8 cellular contexts compared by ENCODE assay signal in genomic region chr20:3811421-3812258, GRCh38. TPM values are rescaled to one million over a fixed set of nuclear protein-coding genes. Genes with fewer than 3 reads are reported as not detected.
A peak's percentile ranks its signal among the peaks of the same experiment; 100 is the strongest.
DNase-seq lines count a peak whose midpoint lies in the region; FAIRE-seq and TF ChIP-seq lines count a peak whose summit lies in the region.

No MANE protein-coding gene starts in this region.

- WGBS in SK-N-SH (ENCODE audit: low lambda C conversion rate): 7% methylated on average over 13 of the region's 20 CpGs
- 24 to 29% methylated on average over 20 of the region's 20 CpGs for WGBS in testis, 2 donors

- FAIRE-seq in frontal cortex (lab: Jason Lieb, UNC): no peak

- no peaks in the 10 kb centered on the region for H3K27me3 ChIP-seq in CD4-positive, alpha-beta memory T cell (ENCODE audit: insufficient read depth, low read length)
- H3K27me3 ChIP-seq in SK-N-SH (ENCODE audit: insufficient read depth) (no peaks in the 10 kb centered on the region), parathyroid adenoma (ENCODE audit: control insufficient read depth, insufficient read depth, low read length) (no peaks in the 10 kb centered on the region), testis (no peaks in the 10 kb centered on the region)

- peak overlapping the region; percentile 97 to 100 (median 99) for H3K27ac Mint-ChIP-seq in CD4-positive, alpha-beta memory T cell

- no peak for TF ChIP-seq RAD21 in SK-N-SH (IDR thresholded peaks at IDR 0.05; ENCODE audit: low read length)

- peak; percentile 92 to 97 (median 94) for DNase-seq in CD4-positive, alpha-beta memory T cell
- DNase-seq in Kasumi-1 (lab: John Stamatoyannopoulos, UW): peak; percentile 81 to 86
- DNase-seq in SK-N-SH: peak; percentile 93
- peak; percentile 96 for DNase-seq in activated naive CD4-positive, alpha-beta T cell treated with anti-CD3 and anti-CD28 coated beads, Interleukin-2, amount 50 U/mL, for 16 hours
- peak; percentile 77 to 93 for DNase-seq in frontal cortex (ENCODE audit: low spot score in 2 of 2)
- peak; percentile 97 for DNase-seq in testis
- no peak for DNase-seq in germinal center (ENCODE audit: low spot score)

- no peaks in the 10 kb centered on the region for H3K36me3 ChIP-seq in CD4-positive, alpha-beta memory T cell (ENCODE audit: insufficient read depth, low read length)
- H3K36me3 ChIP-seq in SK-N-SH (replicated peaks in 1 of 2; ENCODE audit: control insufficient read depth in 1 of 2, insufficient read depth in 2 of 2, low read length in 1 of 2) (no peaks in the 10 kb centered on the region), parathyroid adenoma (ENCODE audit: control insufficient read depth, insufficient read depth, low read length) (no peaks in the 10 kb centered on the region), testis (ENCODE audit: low read depth, missing control alignments) (no peaks in the 10 kb centered on the region)

- no peaks in the 10 kb centered on the region for H3K9me3 Mint-ChIP-seq in CD4-positive, alpha-beta memory T cell

- peak overlapping the region; percentile 83 to 94 (median 89) for H3K4me3 Mint-ChIP-seq in CD4-positive, alpha-beta memory T cell

- peak; percentile 92 to 98 for TF ChIP-seq EP300 in SK-N-SH (IDR thresholded peaks at IDR 0.05; ENCODE audit: borderline replicate concordance in 1 of 2, low read depth in 1 of 2, low read length in 1 of 2)

- no peaks in the 10 kb centered on the region for H3K27me3 Mint-ChIP-seq in CD4-positive, alpha-beta memory T cell

- H3K4me1 ChIP-seq in CD4-positive, alpha-beta memory T cell (ENCODE audit: insufficient read depth, low read length): peaks cover 90% of the 10 kb centered on the region
- H3K4me1 ChIP-seq in SK-N-SH (ENCODE audit: control insufficient read depth in 1 of 2, insufficient read depth in 2 of 2, low read depth in 1 of 2, low read length in 1 of 2): peaks cover 27 to 37% of the 10 kb centered on the region in 2 experiments
- peaks cover 33% of the 10 kb centered on the region for H3K4me1 ChIP-seq in parathyroid adenoma
- peaks cover 41% of the 10 kb centered on the region for H3K4me1 ChIP-seq in testis

- H4K20me1 ChIP-seq in SK-N-SH (ENCODE audit: insufficient read depth): no peaks in the 10 kb centered on the region

- peaks cover 41% of the 10 kb centered on the region for H3F3A ChIP-seq in SK-N-SH (replicated peaks; ENCODE audit: insufficient read depth)

- no peaks in the 10 kb centered on the region for H3K9me2 ChIP-seq in SK-N-SH

- intact Hi-C loops in CD4-positive, alpha-beta memory T cell (cut with micrococcal nuclease): loop anchor here (1.0 to 5.0 kb wide), 4 partner anchors 9 to 764 kb away; partner anchors contain the start of genes ADISSP, AP5S1, CDC25B and MRPS26
- intact Hi-C loops in testis (cut with DNase I; ENCODE audit: low total_unique reads): no loop called here

- H2AFZ ChIP-seq in SK-N-SH (ENCODE audit: low read depth) (no peak overlapping the region; the same call in 1 of the 2 replicates), parathyroid adenoma (peak overlapping the region; percentile 90)

- no peaks in the 10 kb centered on the region for H3K9me3 ChIP-seq in CD4-positive, alpha-beta memory T cell (ENCODE audit: control insufficient read depth in 1 of 2, low read length in 2 of 2)
- H3K9me3 ChIP-seq in SK-N-SH (no peaks in the 10 kb centered on the region), parathyroid adenoma (ENCODE audit: control insufficient read depth, low read length) (no peaks in the 10 kb centered on the region), testis (no peaks in the 10 kb centered on the region)

- H3K9ac ChIP-seq in SK-N-SH (peak overlapping the region; percentile 84), parathyroid adenoma (peak overlapping the region; percentile 25)

- TF ChIP-seq CTCF in SK-N-SH (IDR thresholded peaks at IDR 0.05): no peak
- TF ChIP-seq CTCF in parathyroid adenoma (IDR thresholded peaks at IDR 0.05): peak; percentile 6
- no peak for TF ChIP-seq CTCF in testis (IDR thresholded peaks at IDR 0.05)

- peak overlapping the region; percentile 89 for H3K27ac ChIP-seq in CD4-positive, alpha-beta memory T cell (ENCODE audit: low read depth, low read length)
- H3K27ac ChIP-seq in SK-N-SH (ENCODE audit: low read depth in 2 of 2, low read length in 1 of 2) (peak overlapping the region; percentile 97 to 98), parathyroid adenoma (peak overlapping the region; percentile 100), testis (peak overlapping the region; percentile 90 to 92)

- H3K4me3 ChIP-seq in CD4-positive, alpha-beta memory T cell (ENCODE audit: low read length in 2 of 2): peak overlapping the region in 1 of 2 donors; percentile 54
- peak overlapping the region; percentile 41 to 56 for H3K4me3 ChIP-seq in SK-N-SH (ENCODE audit: low read depth in 2 of 2, low read length in 1 of 2)
- H3K4me3 ChIP-seq in parathyroid adenoma (ENCODE audit: low read depth, low read length): peak overlapping the region; percentile 58
- H3K4me3 ChIP-seq in testis: peak overlapping the region in 1 of 2 donors; percentile 54

- peaks cover 53 to 83% (median 69%) of the 10 kb centered on the region in 4 donors for H3K4me1 Mint-ChIP-seq in CD4-positive, alpha-beta memory T cell

- H3K36me3 Mint-ChIP-seq in CD4-positive, alpha-beta memory T cell: peaks cover 6% of the 10 kb centered on the region in 2 donors

- H3K4me2 ChIP-seq in SK-N-SH (peak overlapping the region; percentile 81), parathyroid adenoma (ENCODE audit: low read length) (peak overlapping the region; percentile 66)

- TF ChIP-seq POLR2A in testis (IDR thresholded peaks at IDR 0.05): no peak

- POLR2A ChIA-PET in CD4-positive, alpha-beta memory T cell (lab: Charles Lee; ENCODE audit: partially characterized antibody): interaction anchor here (0.6 to 7.0 kb wide), 8 partner anchors 13 to 228 kb away, joined by 3 to 97 read pairs (median 4); partner anchors contain the start of genes ADISSP and CENPB
- POLR2A ChIA-PET in SK-N-SH (lab: Yijun Ruan, JAX): interaction anchor here (0.7 to 1.2 kb wide), 6 partner anchors 9 to 44 kb away, joined by 3 to 4 read pairs (median 3); partner anchors contain the start of genes ADISSP, AP5S1, CDC25B and CENPB

- CTCF ChIA-PET in CD4-positive, alpha-beta memory T cell (lab: Charles Lee; ENCODE audit: partially characterized antibody): interaction anchor here (0.7 to 5.3 kb wide), 4 partner anchors 16 to 510 kb away, joined by 3 to 36 read pairs (median 6); partner anchors contain the start of gene CDC25B
- CTCF ChIA-PET in SK-N-SH (lab: Yijun Ruan, JAX): interaction anchor here (0.8 to 6.6 kb wide), 5 partner anchors 9 to 273 kb away, joined by 3 to 61 read pairs (median 5); partner anchors contain the start of genes ADISSP, AP5S1 and CENPB

- H3K79me2 ChIP-seq in SK-N-SH (ENCODE audit: insufficient read depth) (peaks cover 20% of the 10 kb centered on the region), parathyroid adenoma (no peaks in the 10 kb centered on the region)

TF ChIP-seq in SK-N-SH, 30 proteins besides CTCF, POLR2A, EP300 and RAD21 (continues in another document):
- TF ChIP-seq POLR2AphosphoS5 (IDR thresholded peaks at IDR 0.05; ENCODE audit: low read depth, low read length) (peak; percentile 79; the same call in 1 of the 2 replicates), SMC3 (IDR thresholded peaks at IDR 0.05; ENCODE audit: low read depth, low read length) (0 out of 2 replicates have a peak, but pooled peaks have one; percentile 2), MXI1 (IDR thresholded peaks at IDR 0.05; ENCODE audit: low read depth, low read length) (peak; percentile 73), ELF1 (IDR thresholded peaks at IDR 0.05) (peak; percentile 47; the same call in 1 of the 2 replicates)

RNA-seq across cellular contexts. Expression of gene AP5S1, which starts 8.7 kb away (rescaled TPM):
- total RNA-seq in CD4-positive, alpha-beta memory T cell: 10 to 100 TPM; 10.4 to 11.1 TPM
- polyA plus RNA-seq in CD4-positive, alpha-beta memory T cell: 10 to 100 TPM; 14.5 to 16.8 TPM
- polyA plus RNA-seq in SK-N-SH (2012; rRNA removed) (8.6 and 10.3 TPM in 2 replicates), testis (ENCODE audit: insufficient read depth, low read depth, low replicate concordance) (26.0 TPM)
- polyA plus RNA-seq in SK-N-SH (2012; cell fraction: cytosol; rRNA removed): 4.7 and 6.5 TPM in 2 replicates
- polyA plus RNA-seq in SK-N-SH (2012; cell fraction: nucleus; rRNA removed): 9.7 and 10.8 TPM in 2 replicates
- total RNA-seq in frontal cortex (4.1 TPM), testis (10 to 100 TPM; 25.9 to 26.6 TPM)

RNA-seq across cellular contexts. Expression of gene CDC25B, which starts 15.5 kb away (rescaled TPM):
- 100 to 1,000 TPM; 410 to 420 TPM for total RNA-seq in CD4-positive, alpha-beta memory T cell
- polyA plus RNA-seq in CD4-positive, alpha-beta memory T cell: 10 to 100 TPM; 25.9 to 55.9 TPM
- polyA plus RNA-seq in SK-N-SH (2012; rRNA removed): 41.5 and 56.5 TPM in 2 replicates
- 26.5 and 35.3 TPM in 2 replicates for polyA plus RNA-seq in SK-N-SH (2012; cell fraction: cytosol; rRNA removed)
- polyA plus RNA-seq in SK-N-SH (2012; cell fraction: nucleus; rRNA removed): 173 and 208 TPM in 2 replicates
- 6.1 TPM for total RNA-seq in frontal cortex
- 10 to 100 TPM; 25.4 to 45.6 TPM for total RNA-seq in testis
- 14.4 TPM for polyA plus RNA-seq in testis (ENCODE audit: insufficient read depth, low read depth, low replicate concordance)

RNA-seq across cellular contexts. Expression of gene CENPB, which starts 25.1 kb away (rescaled TPM):
- total RNA-seq in CD4-positive, alpha-beta memory T cell: 10 to 100 TPM; 52.2 to 56.7 TPM
- 1 to 10 TPM in 1 of 2 donors, under 1 TPM in 1; 0.56 to 1.9 TPM for polyA plus RNA-seq in CD4-positive, alpha-beta memory T cell
- polyA plus RNA-seq in SK-N-SH (2012; rRNA removed) (37.6 and 41.2 TPM in 2 replicates), testis (ENCODE audit: insufficient read depth, low read depth, low replicate concordance) (24.8 TPM)
- polyA plus RNA-seq in SK-N-SH (2012; cell fraction: cytosol; rRNA removed): 29.8 and 39.9 TPM in 2 replicates
- 26.3 and 35.2 TPM in 2 replicates for polyA plus RNA-seq in SK-N-SH (2012; cell fraction: nucleus; rRNA removed)
- total RNA-seq in frontal cortex (58.3 TPM), testis (10 to 100 TPM; 32.2 to 44.1 TPM)

RNA-seq across cellular contexts. Expression of gene SPEF1, which starts 30.4 kb away (rescaled TPM):
- not detected for total RNA-seq in CD4-positive, alpha-beta memory T cell
- polyA plus RNA-seq in CD4-positive, alpha-beta memory T cell: under 1 TPM in 1 of 2 donors, not detected in 1; 0.15 TPM
- polyA plus RNA-seq in SK-N-SH (2012; rRNA removed): 1.6 and 1.8 TPM in 2 replicates
- 1.1 and 1.4 TPM in 2 replicates for polyA plus RNA-seq in SK-N-SH (2012; cell fraction: cytosol; rRNA removed)
- 4.5 and 5.8 TPM in 2 replicates for polyA plus RNA-seq in SK-N-SH (2012; cell fraction: nucleus; rRNA removed)
- 0.41 TPM for total RNA-seq in frontal cortex
- 10 to 100 TPM in 1 of 2 donors, 1 to 10 TPM in 1; 9.8 to 12.1 TPM for total RNA-seq in testis
- 28.8 TPM for polyA plus RNA-seq in testis (ENCODE audit: insufficient read depth, low read depth, low replicate concordance)

RNA-seq across cellular contexts. Expression of gene MAVS, which starts 35.0 kb away (rescaled TPM):
- 10 to 100 TPM; 45.2 to 49.3 TPM for total RNA-seq in CD4-positive, alpha-beta memory T cell
- polyA plus RNA-seq in CD4-positive, alpha-beta memory T cell: 1 to 10 TPM; 1.2 to 8.5 TPM
- polyA plus RNA-seq in SK-N-SH (2012; rRNA removed): 9.1 and 10.5 TPM in 2 replicates
- 5.1 and 6.6 TPM in 2 replicates for polyA plus RNA-seq in SK-N-SH (2012; cell fraction: cytosol; rRNA removed)
- 22.6 and 28.8 TPM in 2 replicates for polyA plus RNA-seq in SK-N-SH (2012; cell fraction: nucleus; rRNA removed)
- total RNA-seq in frontal cortex: 6.9 TPM
- 10 to 100 TPM; 28.5 to 34.6 TPM for total RNA-seq in testis
- 14.5 TPM for polyA plus RNA-seq in testis (ENCODE audit: insufficient read depth, low read depth, low replicate concordance)

Comparison
In these comparisons a context has a peak if more than half of its experiments do, and no peak if none do; other contexts are left out.
1. RNA of gene CDC25B, which starts 15.5 kb away (total RNA-seq): 410 to 420 TPM in CD4-positive, alpha-beta memory T cell; 25.4 to 45.6 TPM in testis and 6.1 TPM in frontal cortex (single experiment); every median in the first group is over 4 times any median in the second.
2. Peak in every context shown above with its lines, with median percentiles within 50 percentile points of each other: H3K27ac ChIP-seq.